17 cellular contexts compared by ENCODE assay signal in genomic region chr14:77061630-77062029, GRCh38. TPM values are rescaled to one million over a fixed set of nuclear protein-coding genes. Genes with fewer than 3 reads are reported as not detected.
A peak's percentile ranks its signal among the peaks of the same experiment; 100 is the strongest.
DNase-seq lines count a peak whose midpoint lies in the region; ATAC-seq and TF ChIP-seq lines count a peak whose summit lies in the region.
"Had no signal": no experiment of that assay in that cellular context is flagged by ENCODE, and none has a peak within 500 bp of the region (broad histone marks: within the 10 kb centered on the region; RNA-seq: fewer than 3 reads in every experiment).

No MANE protein-coding gene starts in this region.

- H3K36me3 Mint-ChIP-seq in GM23338 (ENCODE audit: low read depth) (no peaks in the 10 kb centered on the region), WTC11 (no peaks in the 10 kb centered on the region)
- H3K36me3 Mint-ChIP-seq: CD8-positive, alpha-beta T cell had no signal

- H2BK15ac ChIP-seq in neuronal stem cell (ENCODE audit: low read length) = no peak overlapping the region

- no peak overlapping the region for H3K4ac ChIP-seq in neuronal stem cell (ENCODE audit: low read length)

- H3K4me1 ChIP-seq in GM23338 (ENCODE audit: insufficient read depth) (no peaks in the 10 kb centered on the region; the same call in 1 of the 2 replicates), neuronal stem cell (ENCODE audit: control insufficient read depth in 2 of 2, insufficient read depth in 1 of 2, low read depth in 1 of 2, low read length in 2 of 2) (peaks cover 8 to 20% of the 10 kb centered on the region in 2 donors)

- peaks cover 16% of the 10 kb centered on the region for H3K4me1 Mint-ChIP-seq in GM23338
- peaks cover 22% of the 10 kb centered on the region for H3K4me1 Mint-ChIP-seq in WTC11

- H3K9me2 ChIP-seq in GM23338 (ENCODE audit: insufficient read depth) = no peaks in the 10 kb centered on the region

- H3K79me1 ChIP-seq in neuronal stem cell (ENCODE audit: low read depth, low read length) = no peaks in the 10 kb centered on the region

- H3K79me2 ChIP-seq in GM23338 (replicated peaks; ENCODE audit: insufficient read depth) = no peaks in the 10 kb centered on the region

- DNase-seq in GM23338 (ENCODE audit: low spot score) = no peak
- no peak for DNase-seq in WTC11 (ENCODE audit: low spot score)
- no peak for DNase-seq in neuronal stem cell (ENCODE audit: low spot score)
- no peak for DNase-seq in DMS79 treated with DMSO at 0.1 percent for 48 hours (lab: John Stamatoyannopoulos, UW)
- DNase-seq in activated CD4-positive, alpha-beta T cell treated with anti-CD3 and anti-CD28 coated beads for 1 hour = no peak
- DNase-seq: Calu3; CD8-positive, alpha-beta T cell; DND-41; EL; HCEC 1CT; IMR-90; KBM-7 had no signal

- H3K27me3 Mint-ChIP-seq in GM23338 (ENCODE audit: insufficient read depth, low read depth, poor library complexity) (peaks cover 11% of the 10 kb centered on the region), WTC11 (ENCODE audit: low read depth) (no peaks in the 10 kb centered on the region)
- H3K27me3 Mint-ChIP-seq: B cell had no signal

- no peak overlapping the region for H2BK5ac ChIP-seq in neuronal stem cell (ENCODE audit: low read length)

- H3K36me3 ChIP-seq in GM23338 (ENCODE audit: insufficient read depth) (no peaks in the 10 kb centered on the region), KOPT-K1 (ENCODE audit: insufficient read depth, low read length) (no peaks in the 10 kb centered on the region), neuronal stem cell (replicated peaks in 1 of 2; ENCODE audit: control insufficient read depth in 2 of 2, insufficient read depth in 2 of 2, low read length in 2 of 2) (no peaks in the 10 kb centered on the region)
- H3K36me3 ChIP-seq: BLaER1 treated with 17β-estradiol and CSF1 and Interleukin-3, amounts not matched to agents 10 nM and 100 nM had no signal

- H3K27me3 ChIP-seq in GM23338 (ENCODE audit: insufficient read depth) (no peaks in the 10 kb centered on the region), neuronal stem cell (ENCODE audit: control insufficient read depth in 3 of 3, insufficient read depth in 3 of 3, low read depth in 1 of 3, low read length in 3 of 3) (no peaks in the 10 kb centered on the region)

- POLR2A ChIA-PET in WTC11 (lab: Charles Lee) = interaction anchor here (0.7 kb wide), 1 partner anchor 80 kb away, joined by 6 read pairs; no protein-coding TSS in a partner anchor

- H4K91ac ChIP-seq in neuronal stem cell (ENCODE audit: low read depth, low read length, poor library complexity) = no peak overlapping the region

- H3K4me3 ChIP-seq in GM23338 (no peak overlapping the region), neuronal stem cell (ENCODE audit: low read length in 2 of 2) (no peak overlapping the region)
- H3K4me3 ChIP-seq: BLaER1 treated with 17β-estradiol and CSF1 and Interleukin-3, amounts not matched to agents 10 nM and 100 nM; GM12878 had no signal

- H3K18ac ChIP-seq in neuronal stem cell (ENCODE audit: low read length) = peak overlapping the region; percentile 19

- H3K27ac Mint-ChIP-seq in GM23338 (no peak overlapping the region), WTC11 (no peak overlapping the region)
- H3K27ac Mint-ChIP-seq: B cell; CD8-positive, alpha-beta T cell had no signal

- H3K14ac ChIP-seq in neuronal stem cell (ENCODE audit: low read length) = no peak overlapping the region

- ATAC-seq in GM23338 = peak; percentile 23; the same call in 2 of the 3 replicates
- ATAC-seq in WTC11 = peak; percentile 12; the same call in 1 of the 2 replicates
- no peak for ATAC-seq in HG02678 (IDR thresholded peaks at IDR 0.05; ENCODE audit: unreplicated experiment)
- ATAC-seq: CD8-positive, alpha-beta T cell; GM12878 had no signal

- H2AFZ ChIP-seq in GM23338 (peak overlapping the region; percentile 69), neuronal stem cell (ENCODE audit: low read length) (no peak overlapping the region)

- no peak overlapping the region for H3K4me2 ChIP-seq in GM23338
- no peak overlapping the region for H3K4me2 ChIP-seq in neuronal stem cell (ENCODE audit: insufficient read depth, low read length, poor library complexity, severe bottlenecking)

- H3K9me3 ChIP-seq in KOPT-K1 (ENCODE audit: insufficient read depth, low read length, poor library complexity, severe bottlenecking) (no peaks in the 10 kb centered on the region), neuronal stem cell (replicated peaks in 1 of 2; ENCODE audit: control insufficient read depth in 2 of 2, insufficient read depth in 1 of 2, low read depth in 1 of 2, low read length in 2 of 2) (peaks cover 0 to 4% of the 10 kb centered on the region in 2 donors)

- WGBS in neuronal stem cell (ENCODE audit: extremely low coverage in 2 of 2, insufficient read length in 2 of 2, insufficient replicate concordance in 1 of 2), 2 donors = no CpG with 5 or more reads among the region's 10 CpGs

- no peak overlapping the region for H2BK120ac ChIP-seq in neuronal stem cell (ENCODE audit: low read depth, low read length)

- TF ChIP-seq CTCF in GM23338 (conservative IDR thresholded peaks at IDR 0.05; ENCODE audit: low read depth in 2 of 2) = no peak
- TF ChIP-seq CTCF in WTC11 (IDR thresholded peaks at IDR 0.05) = no peak

- H4K8ac ChIP-seq in neuronal stem cell (ENCODE audit: low read depth, low read length) = no peak overlapping the region

- H2BK12ac ChIP-seq in neuronal stem cell (ENCODE audit: low read length) = no peak overlapping the region

- H3K23ac ChIP-seq in neuronal stem cell (ENCODE audit: low read depth, low read length, poor library complexity) = no peak overlapping the region

- no peak overlapping the region for H3K27ac ChIP-seq in GM23338 (ENCODE audit: low read depth)
- peak overlapping the region; percentile 31 for H3K27ac ChIP-seq in KOPT-K1 (ENCODE audit: low read depth, low read length, poor library complexity, severe bottlenecking)
- H3K27ac ChIP-seq in neuronal stem cell (replicated peaks; ENCODE audit: low read length) = no peak overlapping the region
- H3K27ac ChIP-seq: BLaER1 treated with 17β-estradiol and CSF1 and Interleukin-3, amounts not matched to agents 10 nM and 100 nM had no signal

- CTCF ChIA-PET in WTC11 (lab: Charles Lee) = interaction anchor here (1.4 to 11.4 kb wide), 4 partner anchors 9 to 186 kb away, joined by 3 to 249 read pairs (median 12); no protein-coding TSS in a partner anchor

- H3K9me3 Mint-ChIP-seq in GM23338 (peaks cover 6% of the 10 kb centered on the region; the same call in 2 of the 3 replicates), WTC11 (0 out of 2 replicates have a peak, but pooled peaks cover 2% of the 10 kb centered on the region)
- H3K9me3 Mint-ChIP-seq: CD8-positive, alpha-beta T cell had no signal

- H3K9ac ChIP-seq in neuronal stem cell (ENCODE audit: low read depth, low read length, poor library complexity) = no peak overlapping the region
- H3K9ac ChIP-seq: BLaER1 treated with 17β-estradiol and CSF1 and Interleukin-3, amounts not matched to agents 10 nM and 100 nM had no signal

- H4K20me1 ChIP-seq in GM23338 (replicated peaks; ENCODE audit: insufficient read depth) = no peaks in the 10 kb centered on the region
- H4K20me1 ChIP-seq: BLaER1 treated with 17β-estradiol and CSF1 and Interleukin-3, amounts not matched to agents 10 nM and 100 nM had no signal

- no peak overlapping the region for H3K4me3 Mint-ChIP-seq in GM23338
- H3K4me3 Mint-ChIP-seq in WTC11 = no peak overlapping the region
- H3K4me3 Mint-ChIP-seq: B cell; CD8-positive, alpha-beta T cell had no signal

- no peaks in the 10 kb centered on the region for H3F3A ChIP-seq in GM23338 (replicated peaks; ENCODE audit: low read depth)

- no peak overlapping the region for H2AK5ac ChIP-seq in neuronal stem cell (ENCODE audit: low read depth, low read length)

TF ChIP-seq in GM23338, 12 proteins besides CTCF, POLR2A, EP300 and RAD21 (continues in another document):
- TF ChIP-seq EZH2phosphoT487 (IDR thresholded peaks at IDR 0.05; ENCODE audit: unreplicated experiment) (no peak), ZNF114 (CRISPR knock-in tag; IDR thresholded peaks at IDR 0.05) (no peak), ZNF331 (CRISPR knock-in tag; IDR thresholded peaks at IDR 0.05; ENCODE audit: low read depth) (no peak), POLR2AphosphoS5 (IDR thresholded peaks at IDR 0.05; ENCODE audit: low read depth) (no peak), JUNB (IDR thresholded peaks at IDR 0.05; ENCODE audit: unreplicated experiment) (no peak), EZH2 (IDR thresholded peaks at IDR 0.05; ENCODE audit: low read depth, unreplicated experiment) (no peak)

TF ChIP-seq in WTC11, 78 proteins besides CTCF, POLR2A, EP300 and RAD21 (continues in another document):
- TF ChIP-seq, protein P1, sequence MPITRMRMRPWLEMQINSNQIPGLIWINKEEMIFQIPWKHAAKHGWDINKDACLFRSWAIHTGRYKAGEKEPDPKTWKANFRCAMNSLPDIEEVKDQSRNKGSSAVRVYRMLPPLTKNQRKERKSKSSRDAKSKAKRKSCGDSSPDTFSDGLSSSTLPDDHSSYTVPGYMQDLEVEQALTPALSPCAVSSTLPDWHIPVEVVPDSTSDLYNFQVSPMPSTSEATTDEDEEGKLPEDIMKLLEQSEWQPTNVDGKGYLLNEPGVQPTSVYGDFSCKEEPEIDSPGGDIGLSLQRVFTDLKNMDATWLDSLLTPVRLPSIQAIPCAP (CRISPR knock-in tag; IDR thresholded peaks at IDR 0.05) = no peak
- TF ChIP-seq ETV6 (CRISPR knock-in tag; IDR thresholded peaks at IDR 0.05) = no peak
- no peak for TF ChIP-seq NR1H2 (CRISPR knock-in tag; IDR thresholded peaks at IDR 0.05)
- no peak for TF ChIP-seq GABPB1 (CRISPR knock-in tag; IDR thresholded peaks at IDR 0.05)
- TF ChIP-seq GRHL2 (CRISPR knock-in tag; IDR thresholded peaks at IDR 0.05; ENCODE audit: insufficient replicate concordance, severe bottlenecking) = no peak
- TF ChIP-seq, protein P2, sequence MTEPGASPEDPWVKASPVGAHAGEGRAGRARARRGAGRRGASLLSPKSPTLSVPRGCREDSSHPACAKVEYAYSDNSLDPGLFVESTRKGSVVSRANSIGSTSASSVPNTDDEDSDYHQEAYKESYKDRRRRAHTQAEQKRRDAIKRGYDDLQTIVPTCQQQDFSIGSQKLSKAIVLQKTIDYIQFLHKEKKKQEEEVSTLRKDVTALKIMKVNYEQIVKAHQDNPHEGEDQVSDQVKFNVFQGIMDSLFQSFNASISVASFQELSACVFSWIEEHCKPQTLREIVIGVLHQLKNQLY (CRISPR knock-in tag; IDR thresholded peaks at IDR 0.05) = no peak

RNA-seq across cellular contexts. Expression of gene IRF2BPL, which starts 33.1 kb away (rescaled TPM):
- total RNA-seq in GM23338 (2014; rRNA removed; shearing (Covaris generic)) = 97.8 and 119 TPM in 2 replicates
- polyA plus RNA-seq in GM23338 (2016; fragmentation: Nextera tagmentation; extraction: Ambion mirVana) = 11.2 and 13.2 TPM in 2 replicates
- total RNA-seq in WTC11 (2021) = 106 to 126 TPM (median 110 TPM) in 3 replicates
- polyA plus RNA-seq in neuronal stem cell (2013, experiment 1 of 2) = 12.3 TPM
- polyA plus RNA-seq in neuronal stem cell (2013, experiment 2 of 2) = 12.4 TPM

RNA-seq across cellular contexts. Expression of gene CIPC, which starts 36.4 kb away (rescaled TPM):
- total RNA-seq in GM23338 (2014; rRNA removed; shearing (Covaris generic)) = 33.7 and 36.9 TPM in 2 replicates
- 7.3 and 8.1 TPM in 2 replicates for polyA plus RNA-seq in GM23338 (2016; fragmentation: Nextera tagmentation; extraction: Ambion mirVana)
- total RNA-seq in WTC11 (2021) = 22.5 to 25.4 TPM (median 24.2 TPM) in 3 replicates
- 14.2 TPM for polyA plus RNA-seq in neuronal stem cell (2013, experiment 1 of 2)
- polyA plus RNA-seq in neuronal stem cell (2013, experiment 2 of 2) = 14.6 TPM
